In the genomic region with DNA sequence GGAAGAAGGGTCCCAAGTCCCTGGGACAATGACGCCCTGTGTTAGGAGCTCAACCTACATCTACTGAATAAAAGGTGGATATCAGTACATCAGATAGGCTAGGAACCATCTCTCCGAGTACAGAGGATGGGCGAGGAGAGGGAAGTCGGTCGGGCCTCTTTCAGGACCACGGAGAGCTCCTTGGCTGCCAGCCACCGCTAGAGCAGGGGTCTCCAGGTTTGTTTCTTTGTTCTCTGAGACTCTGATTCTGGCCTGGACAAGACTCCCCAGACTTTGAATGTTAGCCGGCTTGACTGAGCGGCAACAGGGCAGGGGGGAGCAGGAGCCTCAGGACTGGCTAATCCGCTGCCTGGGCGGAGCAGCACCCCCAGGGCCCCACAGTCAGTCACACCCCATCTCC, we compare ENCODE assay signal across 8 cellular contexts.
DNase-seq lines count a peak whose midpoint lies in the region; ATAC-seq and TF ChIP-seq lines count a peak whose summit lies in the region.

No MANE protein-coding gene starts in this region.

- H3K27ac ChIP-seq in RWPE1: no peak overlapping the region

- H3K4me3 Mint-ChIP-seq in stimulated activated naive B cell treated with anti-CD40 and anti-IgM and Interleukin-4, amounts not matched to agents 10 μg/mL and 1 μg/mL and 100 μg/mL, for 72 hours: no peak overlapping the region
- no peak overlapping the region for H3K4me3 Mint-ChIP-seq in HFFc6

- no peaks in the 10 kb centered on the region for H3K9me3 Mint-ChIP-seq in stimulated activated naive B cell treated with anti-CD40 and anti-IgM and Interleukin-4, amounts not matched to agents 10 μg/mL and 1 μg/mL and 100 μg/mL, for 72 hours
- no peaks in the 10 kb centered on the region for H3K9me3 Mint-ChIP-seq in HFFc6

- DNase-seq in stimulated activated CD4-positive, alpha-beta T cell treated with anti-CD3 and anti-CD28 coated beads, Interleukin-4, amount 100 ng/mL, for 1 hour: peak; percentile 23
- no peak for DNase-seq in stimulated activated CD4-positive, alpha-beta T cell treated with anti-CD3 and anti-CD28 coated beads, Interleukin-4, amount 100 ng/mL, for 24 hours
- DNase-seq in RWPE1 (ENCODE audit: low spot score): peak; percentile 15
- peak; percentile 87 for DNase-seq in iPS-NIHi11 (ENCODE audit: low spot score)
- DNase-seq in stimulated activated naive B cell treated with anti-CD40 and anti-IgM and Interleukin-4, amounts not matched to agents 10 μg/mL and 1 μg/mL and 100 μg/mL, for 72 hours: no peak
- no peak for DNase-seq in D341Med (ENCODE audit: low spot score)
- no peak for DNase-seq in NCI-H2227 (lab: John Stamatoyannopoulos, UW; ENCODE audit: unreplicated experiment)
- no peak for DNase-seq in HFFc6

- peaks cover 59 to 84% of the 10 kb centered on the region in 2 donors for H3K27me3 Mint-ChIP-seq in stimulated activated naive B cell treated with anti-CD40 and anti-IgM and Interleukin-4, amounts not matched to agents 10 μg/mL and 1 μg/mL and 100 μg/mL, for 72 hours
- peaks cover 28% of the 10 kb centered on the region for H3K27me3 Mint-ChIP-seq in HFFc6 (ENCODE audit: insufficient read depth)

- ATAC-seq in stimulated activated naive B cell treated with anti-CD40 and anti-IgM and Interleukin-4, amounts not matched to agents 10 μg/mL and 1 μg/mL and 100 μg/mL, for 72 hours (replicated peaks): no peak

- CTCF ChIA-PET in RWPE1 (lab: Yijun Ruan, JAX): no interaction called here

- no peak for TF ChIP-seq CTCF in RWPE1 (conservative IDR thresholded peaks at IDR 0.05; ENCODE audit: low read depth)
- TF ChIP-seq CTCF in HFFc6 (IDR thresholded peaks at IDR 0.05): no peak

- H3K36me3 Mint-ChIP-seq in stimulated activated naive B cell treated with anti-CD40 and anti-IgM and Interleukin-4, amounts not matched to agents 10 μg/mL and 1 μg/mL and 100 μg/mL, for 72 hours: no peaks in the 10 kb centered on the region
- no peaks in the 10 kb centered on the region for H3K36me3 Mint-ChIP-seq in HFFc6 (ENCODE audit: low read depth)

- peaks cover 6 to 15% of the 10 kb centered on the region in 2 donors for H3K4me1 Mint-ChIP-seq in stimulated activated naive B cell treated with anti-CD40 and anti-IgM and Interleukin-4, amounts not matched to agents 10 μg/mL and 1 μg/mL and 100 μg/mL, for 72 hours
- peaks cover 18% of the 10 kb centered on the region for H3K4me1 Mint-ChIP-seq in HFFc6 (ENCODE audit: low read depth)

- no peak overlapping the region for H3K27ac Mint-ChIP-seq in stimulated activated naive B cell treated with anti-CD40 and anti-IgM and Interleukin-4, amounts not matched to agents 10 μg/mL and 1 μg/mL and 100 μg/mL, for 72 hours
- no peak overlapping the region for H3K27ac Mint-ChIP-seq in HFFc6

- POLR2A ChIA-PET in RWPE1 (lab: Yijun Ruan, JAX; ENCODE audit: low non-redundant PET): no interaction called here

Comparison
In these comparisons a context has a peak if more than half of its experiments do, and no peak if none do; other contexts are left out.
1. DNase-seq: peak in stimulated activated CD4-positive, alpha-beta T cell treated with anti-CD3 and anti-CD28 coated beads, Interleukin-4, amount 100 ng/mL, for 1 hour (single experiment), RWPE1 (single experiment) and iPS-NIHi11 (single experiment); none in stimulated activated CD4-positive, alpha-beta T cell treated with anti-CD3 and anti-CD28 coated beads, Interleukin-4, amount 100 ng/mL, for 24 hours (single experiment), stimulated activated naive B cell treated with anti-CD40 and anti-IgM and Interleukin-4, amounts not matched to agents 10 μg/mL and 1 μg/mL and 100 μg/mL, for 72 hours (single experiment), D341Med (single experiment), NCI-H2227 (single experiment) and HFFc6 (single experiment).